Comparison of ENCODE assay signal across 19 cellular contexts in the genomic region with DNA sequence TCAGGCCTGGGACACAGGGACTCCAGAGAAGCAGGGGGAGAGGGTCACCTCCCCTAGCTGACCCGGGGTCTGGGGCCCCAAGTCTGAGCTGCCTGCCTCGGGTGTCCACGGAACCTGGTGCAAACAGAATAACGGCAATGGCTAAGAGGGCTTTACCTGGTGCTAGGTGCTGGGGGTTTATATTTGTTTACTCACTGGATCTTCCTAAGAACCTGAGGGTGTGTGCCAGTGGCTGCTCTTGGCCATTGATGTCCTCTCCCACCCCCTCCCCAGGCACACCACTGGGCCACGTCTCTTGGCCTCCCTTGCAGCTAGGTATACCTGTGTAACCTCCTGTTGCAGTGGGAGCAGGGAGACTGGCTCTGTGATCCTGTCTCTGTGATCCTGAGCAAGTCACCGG.
"Had no signal": no experiment of that assay in that cellular context is flagged by ENCODE, and none has a peak within 500 bp of the region (broad histone marks: within the 10 kb centered on the region; RNA-seq: fewer than 3 reads in every experiment).

No MANE protein-coding gene starts in this region.

- H3K27ac ChIP-seq: gastroesophageal sphincter, left ventricle myocardium inferior, pancreas, prostate gland, right lobe of liver, testis, tibial nerve had no signal

- ATAC-seq: gastroesophageal sphincter; mucosa of descending colon; naive thymus-derived CD8-positive, alpha-beta T cell; pancreas; right lobe of liver; stimulated activated memory B cell treated with anti-CD40 and anti-IgM and Interleukin-4, amounts not matched to agents 10 μg/mL and 1 μg/mL and 100 μg/mL, for 72 hours had no signal

- H3K36me3 ChIP-seq: esophagus squamous epithelium, gastroesophageal sphincter, left ventricle myocardium inferior, pancreas, prostate gland, right lobe of liver, tibial nerve had no signal

- H3K4me3 ChIP-seq: esophagus squamous epithelium, gastroesophageal sphincter, left ventricle myocardium inferior, lung, mucosa of descending colon, pancreas, prostate gland, right lobe of liver, testis, tibial nerve had no signal

- H3K27me3 ChIP-seq: pancreas, right lobe of liver, testis had no signal

- H3K4me1 ChIP-seq: gastroesophageal sphincter, left ventricle myocardium inferior, pancreas, prostate gland, right lobe of liver, testis, tibial nerve had no signal

- H3K9me3 ChIP-seq: mucosa of descending colon, pancreas, prostate gland, right lobe of liver, testis had no signal

- DNase-seq: effector memory CD4-positive, alpha-beta T cell; esophagus squamous epithelium; glutamatergic neuron; islet precursor cell; left cardiac atrium; left ventricle myocardium inferior; mesendoderm; mucosa of descending colon; occipital lobe; pancreas; stimulated activated CD4-positive, alpha-beta T cell treated with anti-CD3 and anti-CD28 coated beads, Interleukin-4, amount 100 ng/mL, for 24 hours; testis had no signal
